8 cellular contexts compared by ENCODE assay signal in genomic region chr1:110672753-110673108, GRCh38. TPM values are rescaled to one million over a fixed set of nuclear protein-coding genes. Genes with fewer than 3 reads are reported as not detected.
A peak's percentile ranks its signal among the peaks of the same experiment; 100 is the strongest.
DNase-seq lines count a peak whose midpoint lies in the region; ATAC-seq and TF ChIP-seq lines count a peak whose summit lies in the region.

No MANE protein-coding gene starts in this region.

- no peaks in the 10 kb centered on the region for H3K9me3 ChIP-seq in transverse colon
- H3K9me3 ChIP-seq in prostate gland, result no peaks in the 10 kb centered on the region

- in situ Hi-C loops in transverse colon (cut with MboI; ENCODE audit: low pct_ligation_motif_present in 1 of 4, low pct_unique_long_range_greater_than_20kb in 1 of 4, low sequenced_read_pairs in 3 of 4), result no loop called here

- peak; percentile 48 for ATAC-seq in GM21381 (IDR thresholded peaks at IDR 0.05; ENCODE audit: unreplicated experiment)
- ATAC-seq in SK-N-SH treated with all-trans-retinoic acid at 6 μM for 48 hours, result no peak

- no peak for TF ChIP-seq EP300 in transverse colon (IDR thresholded peaks at IDR 0.05; ENCODE audit: low read depth)

- peaks cover 83% of the 10 kb centered on the region for H3K27me3 ChIP-seq in transverse colon
- peaks cover 24% of the 10 kb centered on the region for H3K27me3 ChIP-seq in prostate gland (replicated peaks; ENCODE audit: insufficient read depth)

- no peak for TF ChIP-seq CTCF in GM10248 (IDR thresholded peaks at IDR 0.05; ENCODE audit: control extremely low read depth, extremely low read depth, low read depth, missing control alignments)
- TF ChIP-seq CTCF in transverse colon (IDR thresholded peaks at IDR 0.05), result no peak
- TF ChIP-seq CTCF in prostate gland (IDR thresholded peaks at IDR 0.05), result no peak

- H3K27ac ChIP-seq in transverse colon (peak overlapping the region; percentile 52 to 79 (median 62)), prostate gland (peak overlapping the region in 1 of 2 donors; percentile 30)

- DNase-seq in GM10248 (ENCODE audit: extremely low spot score) (peak; percentile 52), NCI-H748 treated with DMSO at 0.1 percent for 48 hours (lab: John Stamatoyannopoulos, UW) (peak; percentile 40), cerebellar cortex (ENCODE audit: low spot score) (peak; percentile 31), transverse colon (peak; percentile 32), NK-92 (lab: John Stamatoyannopoulos, UW; ENCODE audit: unreplicated experiment) (no peak), prostate gland (ENCODE audit: low spot score) (no peak)

- peak; percentile 74 for TF ChIP-seq POLR2A in transverse colon (IDR thresholded peaks at IDR 0.05)
- TF ChIP-seq POLR2A in prostate gland (IDR thresholded peaks at IDR 0.05), result no peak

- intact Hi-C loops in transverse colon (cut with DNase I; ENCODE audit: low total_unique reads) (no loop called here), prostate gland (cut with DNase I) (no loop called here)

- H3K36me3 ChIP-seq in transverse colon (no peaks in the 10 kb centered on the region), prostate gland (no peaks in the 10 kb centered on the region)

- H3K4me3 ChIP-seq in transverse colon (peak overlapping the region in 3 of 4 donors; percentile 34 to 51 (median 39)), prostate gland (no peak overlapping the region)

- CTCF ChIA-PET in GM10248 (lab: Yijun Ruan, JAX), result interaction anchor here (1.0 kb wide), 1 partner anchor 53 kb away, joined by 3 read pairs; no protein-coding TSS in a partner anchor

- 18 to 31% methylated on average over 3 to 4 of the region's 4 CpGs for WGBS in transverse colon (ENCODE audit: low coverage in 1 of 2), 2 donors
- WGBS in prostate gland, result 49% methylated on average over 4 of the region's 4 CpGs

- POLR2A ChIA-PET in GM10248 (lab: Yijun Ruan, JAX), result no interaction called here

- H3K4me1 ChIP-seq in transverse colon, result peaks cover 0 to 13% (median 10%) of the 10 kb centered on the region in 4 donors
- H3K4me1 ChIP-seq in prostate gland (replicated peaks), result no peaks in the 10 kb centered on the region

TF ChIP-seq in SK-N-SH treated with all-trans-retinoic acid at 6 μM for 48 hours, 23 proteins besides CTCF, POLR2A, EP300 and RAD21:
- TF ChIP-seq ARNTL (CRISPR knock-in tag; IDR thresholded peaks at IDR 0.05; ENCODE audit: borderline replicate concordance, low read depth), result no peak
- TF ChIP-seq GLIS3 (CRISPR knock-in tag; IDR thresholded peaks at IDR 0.05), result no peak
- no peak for TF ChIP-seq CSDC2 (CRISPR knock-in tag; IDR thresholded peaks at IDR 0.05)
- TF ChIP-seq CREB5 (CRISPR knock-in tag; IDR thresholded peaks at IDR 0.05; ENCODE audit: low read depth), result no peak
- TF ChIP-seq BACH2 (CRISPR knock-in tag; IDR thresholded peaks at IDR 0.05; ENCODE audit: borderline replicate concordance), result no peak
- no peak for TF ChIP-seq ZNF565 (CRISPR knock-in tag; conservative IDR thresholded peaks at IDR 0.05; ENCODE audit: low read depth)
- TF ChIP-seq OSR1 (CRISPR knock-in tag; IDR thresholded peaks at IDR 0.05), result no peak
- TF ChIP-seq CSRNP3 (CRISPR knock-in tag; IDR thresholded peaks at IDR 0.05), result no peak
- no peak for TF ChIP-seq ZFP3 (CRISPR knock-in tag; IDR thresholded peaks at IDR 0.05)
- no peak for TF ChIP-seq TOX (CRISPR knock-in tag; IDR thresholded peaks at IDR 0.05; ENCODE audit: borderline replicate concordance)
- TF ChIP-seq TSHZ2 (CRISPR knock-in tag; IDR thresholded peaks at IDR 0.05), result no peak
- TF ChIP-seq PPARA (CRISPR knock-in tag; IDR thresholded peaks at IDR 0.05; ENCODE audit: borderline replicate concordance), result no peak
- TF ChIP-seq ZFP30 (CRISPR knock-in tag; IDR thresholded peaks at IDR 0.05), result no peak
- TF ChIP-seq TCF4 (CRISPR knock-in tag; IDR thresholded peaks at IDR 0.05; ENCODE audit: borderline replicate concordance), result no peak
- TF ChIP-seq ISL1 (CRISPR knock-in tag; IDR thresholded peaks at IDR 0.05), result no peak
- TF ChIP-seq ZNF70 (CRISPR knock-in tag; IDR thresholded peaks at IDR 0.05), result no peak
- no peak for TF ChIP-seq RARB (CRISPR knock-in tag; IDR thresholded peaks at IDR 0.05)
- TF ChIP-seq ZC3H10 (CRISPR knock-in tag; IDR thresholded peaks at IDR 0.05), result no peak
- TF ChIP-seq PATZ1 (CRISPR knock-in tag; IDR thresholded peaks at IDR 0.05; ENCODE audit: borderline replicate concordance), result no peak
- TF ChIP-seq SNAI2 (CRISPR knock-in tag; IDR thresholded peaks at IDR 0.05), result no peak

RNA-seq across cellular contexts. Expression of gene KCNA3, which starts 2.0 kb away (rescaled TPM):
- 10 to 100 TPM in 3 of 4 donors, 1 to 10 TPM in 1; 2.9 to 22.4 (median 10.9) TPM for total RNA-seq in transverse colon
- total RNA-seq in prostate gland, result under 1 TPM; 0.62 to 0.91 TPM

Comparison
In these comparisons a context has a peak if more than half of its experiments do, and no peak if none do; other contexts are left out.
1. DNase-seq: peak in GM10248 (single experiment), NCI-H748 treated with DMSO at 0.1 percent for 48 hours (single experiment), cerebellar cortex (single experiment) and transverse colon (single experiment); none in NK-92 (single experiment) and prostate gland (single experiment).
2. H3K4me3 ChIP-seq: peak in transverse colon (3 of 4); none in prostate gland (0 of 2).